ENCODE assay signal across 1 cellular context in the genomic region with DNA sequence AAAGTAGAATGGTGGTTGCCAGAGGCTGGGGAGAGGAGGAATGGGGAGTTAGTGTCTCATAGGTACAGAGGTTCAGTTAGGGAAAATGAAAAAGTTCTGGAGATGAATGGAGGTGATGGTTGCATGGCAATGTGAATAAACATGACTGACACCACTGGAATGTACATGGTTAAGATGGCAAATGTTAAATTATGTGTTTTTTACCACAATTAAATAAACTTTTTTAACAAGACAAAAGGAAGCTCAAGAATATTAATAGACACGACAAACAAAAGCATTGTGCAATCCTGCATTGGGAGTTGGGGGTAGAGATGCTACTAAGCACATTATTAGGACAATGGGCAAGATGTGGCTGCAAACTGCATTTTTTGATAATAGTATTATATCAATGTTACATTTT.
TF ChIP-seq lines count a peak whose summit lies in the region.

No MANE protein-coding gene starts in this region.

TF ChIP-seq in IMR-90, 13 proteins besides CTCF, POLR2A, EP300 and RAD21:
- TF ChIP-seq CEBPB (IDR thresholded peaks at IDR 0.05; ENCODE audit: low read depth, low read length) (peak; percentile 66), RFX5 (IDR thresholded peaks at IDR 0.05; ENCODE audit: low read depth, low read length) (no peak), SMC3 (IDR thresholded peaks at IDR 0.05; ENCODE audit: low read depth, low read length) (no peak), MXI1 (IDR thresholded peaks at IDR 0.05; ENCODE audit: borderline replicate concordance, low read depth, low read length) (no peak)
